In the genomic region with DNA sequence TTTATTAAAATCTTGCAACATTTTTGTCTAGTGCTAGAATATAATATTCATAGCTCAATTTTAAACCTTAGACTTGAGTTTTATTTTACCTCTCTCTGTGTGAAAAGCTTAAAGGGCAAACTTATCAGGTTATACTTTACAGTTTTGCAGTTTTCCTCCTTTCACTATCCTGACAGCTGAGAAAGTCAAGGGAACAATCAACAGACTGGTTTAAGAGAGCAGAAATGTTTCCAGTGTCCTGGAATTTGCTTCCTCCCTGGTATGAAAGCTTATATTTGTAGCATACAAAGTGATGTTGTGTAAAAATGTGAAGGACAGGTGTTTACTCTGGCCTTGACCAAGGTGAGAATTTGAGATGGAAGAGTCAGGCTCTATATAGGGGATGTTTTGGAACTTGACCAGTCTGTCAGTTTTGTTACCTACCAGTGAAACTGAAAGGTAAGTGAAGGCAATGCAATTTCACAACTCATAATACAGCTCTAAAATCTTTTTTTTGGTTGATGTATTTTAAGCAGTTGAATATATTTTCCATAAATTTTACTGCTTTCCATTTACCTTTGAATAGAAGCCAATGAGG, we compare ENCODE assay signal across 21 cellular contexts.
"Had no signal": no experiment of that assay in that cellular context is flagged by ENCODE, and none has a peak within 500 bp of the region (broad histone marks: within the 10 kb centered on the region; RNA-seq: fewer than 3 reads in every experiment).

No MANE protein-coding gene starts in this region.

- ATAC-seq: activated CD4-positive, CD25-positive, alpha-beta regulatory T cell treated with anti-CD3 and anti-CD28 coated beads, Interleukin-2, amount 50 U/mL, for 24 hours; activated CD8-positive, alpha-beta T cell treated with anti-CD3 and anti-CD28 coated beads for 36 hours; activated T-cell treated with anti-CD3 and anti-CD28 coated beads, Interleukin-2, amount 50 U/mL, for 72 hours had no signal

- H3K9me3 ChIP-seq: adrenal gland had no signal

- H3K4me3 ChIP-seq: adrenal gland, PC-9 had no signal

- H3K4me1 ChIP-seq: adrenal gland had no signal

- H3K36me3 Mint-ChIP-seq: activated naive CD8-positive, alpha-beta T cell treated with anti-CD3 and anti-CD28 coated beads, Interleukin-2, amount 10 ng/mL, durations not matched to agents 7 days and 5 days had no signal

- H3K27me3 ChIP-seq: adrenal gland had no signal

- H3K27ac Mint-ChIP-seq: activated CD8-positive, alpha-beta T cell treated with anti-CD3 and anti-CD28 coated beads for 36 hours; activated naive CD8-positive, alpha-beta T cell treated with anti-CD3 and anti-CD28 coated beads, Interleukin-2, amount 10 ng/mL, durations not matched to agents 7 days and 5 days; activated T-cell treated with anti-CD3 and anti-CD28 coated beads, Interleukin-2, amount 50 U/mL, for 72 hours had no signal

- H3K9me3 Mint-ChIP-seq: activated CD8-positive, alpha-beta T cell treated with anti-CD3 and anti-CD28 coated beads for 36 hours; activated naive CD8-positive, alpha-beta T cell treated with anti-CD3 and anti-CD28 coated beads, Interleukin-2, amount 10 ng/mL, durations not matched to agents 7 days and 5 days; activated T-cell treated with anti-CD3 and anti-CD28 coated beads, Interleukin-2, amount 50 U/mL, for 72 hours had no signal

- H3K4me2 ChIP-seq: KMS-11 had no signal

- DNase-seq: activated CD4-positive, alpha-beta T cell treated with anti-CD3 and anti-CD28 coated beads for 4 hours; activated CD8-positive, alpha-beta memory T cell treated with anti-CD3 and anti-CD28 coated beads, Interleukin-2, amount 50 U/mL, for 4 hours; activated CD8-positive, alpha-beta T cell treated with anti-CD3 and anti-CD28 coated beads for 36 hours; activated naive CD4-positive, alpha-beta T cell treated with anti-CD3 and anti-CD28 coated beads, Interleukin-2, amount 50 U/mL, for 16 hours; activated naive CD8-positive, alpha-beta T cell treated with anti-CD3 and anti-CD28 coated beads, Interleukin-2, amount 10 ng/mL, durations not matched to agents 7 days and 5 days; activated T-cell treated with anti-CD3 and anti-CD28 coated beads, Interleukin-2, amount 50 U/mL, for 72 hours; adrenal gland; anterior cingulate cortex; MV-4-11; NCI-H1092 treated with DMSO at 0.1 percent for 48 hours; NCI-H1417 treated with DMSO at 0.1 percent for 48 hours; NCI-H1694; NCI-H2029; NCI-H510A treated with DMSO at 0.1 percent for 48 hours; NCI-H69; PC-9; SHP77 treated with DMSO at 0.1 percent for 48 hours; T-helper 1 cell; WERI-Rb-1 had no signal

- H3K27ac ChIP-seq: adrenal gland, KMS-11, PC-9, WERI-Rb-1 had no signal

- H3K4me1 Mint-ChIP-seq: activated naive CD8-positive, alpha-beta T cell treated with anti-CD3 and anti-CD28 coated beads, Interleukin-2, amount 10 ng/mL, durations not matched to agents 7 days and 5 days had no signal

- H3K4me3 Mint-ChIP-seq: activated CD8-positive, alpha-beta T cell treated with anti-CD3 and anti-CD28 coated beads for 36 hours; activated naive CD8-positive, alpha-beta T cell treated with anti-CD3 and anti-CD28 coated beads, Interleukin-2, amount 10 ng/mL, durations not matched to agents 7 days and 5 days; activated T-cell treated with anti-CD3 and anti-CD28 coated beads, Interleukin-2, amount 50 U/mL, for 72 hours had no signal

- H3K36me3 ChIP-seq: adrenal gland, WERI-Rb-1 had no signal

- H2AFZ ChIP-seq: PC-9 had no signal

- H3K9ac ChIP-seq: KMS-11 had no signal
